In genomic region chr10:131762789-131763696, GRCh38 we compare ENCODE assay signal across 18 cellular contexts.
"Had no signal": no experiment of that assay in that cellular context is flagged by ENCODE, and none has a peak within 500 bp of the region (broad histone marks: within the 10 kb centered on the region; RNA-seq: fewer than 3 reads in every experiment).

No MANE protein-coding gene starts in this region.

- H3K4me3 ChIP-seq: lower lobe of right lung, mucosa of descending colon, thoracic aorta had no signal

- H3K36me3 ChIP-seq: lower lobe of right lung, thoracic aorta, WERI-Rb-1 had no signal

- FAIRE-seq: colon, TTC549 had no signal

- H3K9me3 ChIP-seq: lower lobe of right lung, mucosa of descending colon, thoracic aorta had no signal

- DNase-seq: activated CD4-positive, alpha-beta T cell treated with anti-CD3 and anti-CD28 coated beads for 1 hour; activated gamma-delta T cell treated with Interleukin-2 at 50 U/mL for 16 hours; activated T-cell treated with anti-CD3 and anti-CD28 coated beads, Interleukin-2, amount 50 U/mL, for 1 hour; anterior cingulate cortex; effector memory CD4-positive, alpha-beta T cell; foreskin melanocyte; lower lobe of right lung; mesendoderm; mucosa of descending colon; stimulated activated CD4-positive, alpha-beta T cell treated with anti-CD3 and anti-CD28 coated beads, Interleukin-2, amount 100 ng/mL, for 48 hours; stimulated activated CD8-positive, alpha-beta memory T cell treated with anti-CD3 and anti-CD28 coated beads, Interleukin-4, amount 100 ng/mL, for 48 hours; stimulated activated naive CD4-positive, alpha-beta T cell; WERI-Rb-1 had no signal

- H3K27ac ChIP-seq: lower lobe of right lung, thoracic aorta, WERI-Rb-1 had no signal

- H3K4me1 ChIP-seq: lower lobe of right lung had no signal

- ATAC-seq: esophagus mucosa, left lobe of liver, lower lobe of right lung, mucosa of descending colon had no signal
